10 cellular contexts compared by ENCODE assay signal in the genomic region with DNA sequence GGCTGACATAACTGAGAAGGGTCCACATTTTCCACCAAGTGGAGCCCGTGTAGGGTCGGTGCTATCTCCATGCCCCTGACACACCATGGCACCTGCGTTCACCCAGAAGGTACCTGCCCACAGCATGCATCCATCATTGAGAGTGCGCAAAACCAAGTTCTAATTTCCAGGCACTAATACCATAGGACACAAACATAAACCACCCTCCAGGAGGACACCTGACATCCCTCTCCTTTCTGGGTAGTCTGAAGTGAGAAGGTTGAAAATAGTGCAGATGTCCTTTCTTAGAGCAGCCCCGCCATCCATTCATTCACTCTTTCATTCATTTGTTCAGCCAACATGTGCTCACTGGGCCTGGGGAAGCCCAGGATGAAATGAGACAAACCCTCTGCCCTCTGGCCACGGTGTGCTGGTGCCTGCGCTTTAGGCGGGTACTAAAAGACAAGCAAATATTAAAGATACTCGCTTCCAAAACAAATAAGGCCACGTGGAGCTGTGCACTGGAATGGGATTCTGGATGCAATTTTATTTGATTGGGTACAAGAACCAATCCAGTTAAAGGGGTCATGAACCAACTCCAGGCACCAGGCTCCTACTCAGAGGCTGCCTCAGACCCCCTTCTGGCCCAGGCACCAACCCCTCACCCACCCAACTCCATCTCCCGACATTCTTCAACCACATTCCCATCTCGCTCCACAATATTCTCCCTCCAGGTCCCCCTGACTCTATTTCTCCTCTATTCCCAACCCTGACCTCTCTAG. TPM values are rescaled to one million over a fixed set of nuclear protein-coding genes. Genes with fewer than 3 reads are reported as not detected.
DNase-seq lines count a peak whose midpoint lies in the region; ATAC-seq and TF ChIP-seq lines count a peak whose summit lies in the region.
"Had no signal": no experiment of that assay in that cellular context is flagged by ENCODE, and none has a peak within 500 bp of the region (broad histone marks: within the 10 kb centered on the region; RNA-seq: fewer than 3 reads in every experiment).

No MANE protein-coding gene starts in this region.

- H3K36me3 Mint-ChIP-seq in activated CD8-positive, alpha-beta T cell treated with anti-CD3 and anti-CD28 coated beads for 36 hours (ENCODE audit: low read depth): no peaks in the 10 kb centered on the region
- no peaks in the 10 kb centered on the region for H3K36me3 Mint-ChIP-seq in stimulated activated effector memory CD8-positive, alpha-beta T cell treated with anti-CD3 and anti-CD28 coated beads, Interleukin-12 subunit alpha, Interleukin-12 subunit beta, amount 100 ng/mL, for 72 hours

- peaks cover 19% of the 10 kb centered on the region for H3K27me3 ChIP-seq in iPS-18a (ENCODE audit: control insufficient read depth, insufficient read depth, low read length)

- peaks cover 3% of the 10 kb centered on the region for H3K4me1 Mint-ChIP-seq in activated CD8-positive, alpha-beta T cell treated with anti-CD3 and anti-CD28 coated beads for 36 hours (ENCODE audit: low read depth)
- peaks cover 11% of the 10 kb centered on the region for H3K4me1 Mint-ChIP-seq in stimulated activated effector memory CD8-positive, alpha-beta T cell treated with anti-CD3 and anti-CD28 coated beads, Interleukin-12 subunit alpha, Interleukin-12 subunit beta, amount 100 ng/mL, for 72 hours

- CTCF ChIA-PET in activated CD8-positive, alpha-beta T cell treated with anti-CD3 and anti-CD28 coated beads for 36 hours (lab: Charles Lee): no interaction called here

- no peak for ATAC-seq in activated CD8-positive, alpha-beta T cell treated with anti-CD3 and anti-CD28 coated beads for 36 hours
- no peak for ATAC-seq in stimulated activated effector memory CD8-positive, alpha-beta T cell treated with anti-CD3 and anti-CD28 coated beads, Interleukin-12 subunit alpha, Interleukin-12 subunit beta, amount 100 ng/mL, for 72 hours
- no peak for ATAC-seq in GM18873 (IDR thresholded peaks at IDR 0.05; ENCODE audit: low FRiP score, unreplicated experiment)

- H3K4me3 Mint-ChIP-seq in activated CD8-positive, alpha-beta T cell treated with anti-CD3 and anti-CD28 coated beads for 36 hours: peak overlapping the region; percentile 57
- peak overlapping the region; percentile 50 for H3K4me3 Mint-ChIP-seq in stimulated activated effector memory CD8-positive, alpha-beta T cell treated with anti-CD3 and anti-CD28 coated beads, Interleukin-12 subunit alpha, Interleukin-12 subunit beta, amount 100 ng/mL, for 72 hours

- H3K27ac Mint-ChIP-seq in activated CD8-positive, alpha-beta T cell treated with anti-CD3 and anti-CD28 coated beads for 36 hours: no peak overlapping the region
- H3K27ac Mint-ChIP-seq in stimulated activated effector memory CD8-positive, alpha-beta T cell treated with anti-CD3 and anti-CD28 coated beads, Interleukin-12 subunit alpha, Interleukin-12 subunit beta, amount 100 ng/mL, for 72 hours: no peak overlapping the region

- POLR2A ChIA-PET in activated CD8-positive, alpha-beta T cell treated with anti-CD3 and anti-CD28 coated beads for 36 hours (lab: Charles Lee): no interaction called here

- H3K4me1 ChIP-seq in iPS-18a (ENCODE audit: control insufficient read depth, low read depth, low read length): peaks cover 7% of the 10 kb centered on the region

- no peak overlapping the region for H3K27ac ChIP-seq in iPS-18a (ENCODE audit: low read length)
- H3K27ac ChIP-seq: 22Rv1 had no signal

- intact Hi-C loops in activated CD8-positive, alpha-beta T cell treated with anti-CD3 and anti-CD28 coated beads for 36 hours (cut with micrococcal nuclease): no loop called here

- TF ChIP-seq CTCF in activated CD8-positive, alpha-beta T cell treated with anti-CD3 and anti-CD28 coated beads for 36 hours (IDR thresholded peaks at IDR 0.05): no peak

- no peaks in the 10 kb centered on the region for H3K36me3 ChIP-seq in iPS-18a (ENCODE audit: control insufficient read depth, low read depth, low read length)

- DNase-seq in NCI-H1092 treated with DMSO at 0.1 percent for 48 hours (lab: John Stamatoyannopoulos, UW) (peak; percentile 32), NCI-H1092 (lab: John Stamatoyannopoulos, UW) (no peak), AG08396 (ENCODE audit: low spot score) (no peak), DMS114 treated with DMSO at 0.1 percent for 48 hours (lab: John Stamatoyannopoulos, UW; ENCODE audit: unreplicated experiment) (no peak)
- no peak for DNase-seq in activated CD8-positive, alpha-beta T cell treated with anti-CD3 and anti-CD28 coated beads for 36 hours
- no peak for DNase-seq in stimulated activated effector memory CD8-positive, alpha-beta T cell treated with anti-CD3 and anti-CD28 coated beads, Interleukin-12 subunit alpha, Interleukin-12 subunit beta, amount 100 ng/mL, for 72 hours (ENCODE audit: low spot score in 2 of 2)
- DNase-seq: HCEC 1CT had no signal

- H3K4me3 ChIP-seq in iPS-18a (ENCODE audit: low read length): peak overlapping the region; percentile 69

- no peaks in the 10 kb centered on the region for H3K9me3 Mint-ChIP-seq in activated CD8-positive, alpha-beta T cell treated with anti-CD3 and anti-CD28 coated beads for 36 hours
- no peaks in the 10 kb centered on the region for H3K9me3 Mint-ChIP-seq in stimulated activated effector memory CD8-positive, alpha-beta T cell treated with anti-CD3 and anti-CD28 coated beads, Interleukin-12 subunit alpha, Interleukin-12 subunit beta, amount 100 ng/mL, for 72 hours

- no peaks in the 10 kb centered on the region for H3K9me3 ChIP-seq in iPS-18a (ENCODE audit: control insufficient read depth, low read depth, low read length)

- peaks cover 14% of the 10 kb centered on the region for H3K27me3 Mint-ChIP-seq in activated CD8-positive, alpha-beta T cell treated with anti-CD3 and anti-CD28 coated beads for 36 hours

- no peak overlapping the region for H3K9ac ChIP-seq in iPS-18a (ENCODE audit: low read length)

RNA-seq across cellular contexts. Expression of a gene that starts 1.2 kb away (rescaled TPM):
- total RNA-seq in activated CD8-positive, alpha-beta T cell treated with anti-CD3 and anti-CD28 coated beads for 36 hours: 1 to 10 TPM; 5.6 to 7.8 TPM
